12 cellular contexts compared by ENCODE assay signal in genomic region chr1:205593532-205593931, GRCh38. TPM values are rescaled to one million over a fixed set of nuclear protein-coding genes. Genes with fewer than 3 reads are reported as not detected.
DNase-seq lines count a peak whose midpoint lies in the region; ATAC-seq, FAIRE-seq and TF ChIP-seq lines count a peak whose summit lies in the region.
"Had no signal": no experiment of that assay in that cellular context is flagged by ENCODE, and none has a peak within 500 bp of the region (broad histone marks: within the 10 kb centered on the region; RNA-seq: fewer than 3 reads in every experiment).

No MANE protein-coding gene starts in this region.

- H3K9me3 Mint-ChIP-seq in CD4-positive, alpha-beta memory T cell: peaks cover 0 to 2% (median 0%) of the 10 kb centered on the region in 8 donors
- H3K9me3 Mint-ChIP-seq: neural crest cell had no signal

- H3K79me2 ChIP-seq in Loucy (ENCODE audit: insufficient read depth, low read length): no peaks in the 10 kb centered on the region

- DNase-seq in CD4-positive, alpha-beta memory T cell: peak in 4 of 5 donors; percentile 34 to 43 (median 40)
- DNase-seq in GM18507 (ENCODE audit: extremely low spot score, insufficient read length, low read depth) (no peak), A172 (ENCODE audit: low spot score) (no peak)
- DNase-seq in effector memory CD4-positive, alpha-beta T cell: no peak
- no peak for DNase-seq in stimulated activated naive CD4-positive, alpha-beta T cell treated with Interleukin-2 at 50 U/mL for 16 hours (lab: John Stamatoyannopoulos, UW)
- DNase-seq: kidney, T1000 had no signal

- no peak for ATAC-seq in HG02571 (IDR thresholded peaks at IDR 0.05; ENCODE audit: unreplicated experiment)
- ATAC-seq in esophagus mucosa: no peak
- ATAC-seq: Panc1 had no signal

- peak overlapping the region; percentile 8 for H3K9ac ChIP-seq in Loucy (ENCODE audit: low read depth, low read length, poor library complexity, severe bottlenecking)

- peaks cover 17 to 34% (median 25%) of the 10 kb centered on the region in 4 donors for H3K4me1 Mint-ChIP-seq in CD4-positive, alpha-beta memory T cell

- H2AFZ ChIP-seq in Loucy (ENCODE audit: low read length): no peak overlapping the region

- no peaks in the 10 kb centered on the region for H3K9me3 ChIP-seq in CD4-positive, alpha-beta memory T cell (ENCODE audit: control insufficient read depth in 1 of 2, low read length in 2 of 2)
- no peaks in the 10 kb centered on the region for H3K9me3 ChIP-seq in Loucy (ENCODE audit: insufficient read depth, low read depth, low read length)
- H3K9me3 ChIP-seq in effector memory CD4-positive, alpha-beta T cell (ENCODE audit: control insufficient read depth, low read length): no peaks in the 10 kb centered on the region

- H3K27me3 ChIP-seq in CD4-positive, alpha-beta memory T cell (ENCODE audit: insufficient read depth, low read length): no peaks in the 10 kb centered on the region
- no peaks in the 10 kb centered on the region for H3K27me3 ChIP-seq in Loucy (ENCODE audit: insufficient read depth, low read length, poor library complexity, severe bottlenecking)
- no peaks in the 10 kb centered on the region for H3K27me3 ChIP-seq in effector memory CD4-positive, alpha-beta T cell (replicated peaks; ENCODE audit: control insufficient read depth, insufficient read depth, low read length, poor library complexity, severe bottlenecking)

- no peak overlapping the region for H3K4me2 ChIP-seq in Loucy (ENCODE audit: low read depth, low read length, poor library complexity, severe bottlenecking)

- intact Hi-C loops in CD4-positive, alpha-beta memory T cell (cut with micrococcal nuclease): loop anchor here (2.0 kb wide), 1 partner anchor 513 kb away; no protein-coding TSS in a partner anchor

- no peaks in the 10 kb centered on the region for H4K20me1 ChIP-seq in Loucy (ENCODE audit: insufficient read depth, low read length, poor library complexity, severe bottlenecking)

- CTCF ChIA-PET in CD4-positive, alpha-beta memory T cell (lab: Charles Lee; ENCODE audit: partially characterized antibody): interaction anchor here (3.8 to 10.4 kb wide), 7 partner anchors 8 to 384 kb away, joined by 22 to 484 read pairs (median 27); partner anchors contain the start of gene ELK4

- no peaks in the 10 kb centered on the region for H3F3A ChIP-seq in Loucy (ENCODE audit: low read depth)

- H3K4me3 ChIP-seq in CD4-positive, alpha-beta memory T cell (ENCODE audit: low read length in 2 of 2): no peak overlapping the region
- H3K4me3 ChIP-seq in Loucy (ENCODE audit: low read length, poor library complexity, severe bottlenecking): no peak overlapping the region
- H3K4me3 ChIP-seq in effector memory CD4-positive, alpha-beta T cell (ENCODE audit: insufficient read depth, low read depth, low read length, poor library complexity, severe bottlenecking): no peak overlapping the region

- H3K4me1 ChIP-seq in CD4-positive, alpha-beta memory T cell (ENCODE audit: insufficient read depth, low read length): peaks cover 21% of the 10 kb centered on the region
- H3K4me1 ChIP-seq in Loucy (ENCODE audit: insufficient read depth, low read length, poor library complexity, severe bottlenecking): peaks cover 12% of the 10 kb centered on the region
- H3K4me1 ChIP-seq in effector memory CD4-positive, alpha-beta T cell (ENCODE audit: control insufficient read depth, insufficient read depth, low read length, poor library complexity, severe bottlenecking): peaks cover 4% of the 10 kb centered on the region

- H3K9me2 ChIP-seq in Loucy (replicated peaks; ENCODE audit: low read depth, low read length): no peaks in the 10 kb centered on the region

- peak overlapping the region; percentile 34 for H3K27ac ChIP-seq in CD4-positive, alpha-beta memory T cell (ENCODE audit: low read depth, low read length)
- peak overlapping the region; percentile 41 for H3K27ac ChIP-seq in effector memory CD4-positive, alpha-beta T cell (ENCODE audit: insufficient read depth, low read length, poor library complexity, severe bottlenecking)

- H3K27ac Mint-ChIP-seq in CD4-positive, alpha-beta memory T cell: peak overlapping the region; percentile 81 to 93 (median 90)

- peak overlapping the region; percentile 58 to 89 (median 66) for H3K4me3 Mint-ChIP-seq in CD4-positive, alpha-beta memory T cell
- H3K4me3 Mint-ChIP-seq: neural crest cell had no signal

- no peaks in the 10 kb centered on the region for H3K27me3 Mint-ChIP-seq in CD4-positive, alpha-beta memory T cell

- no peaks in the 10 kb centered on the region for H3K36me3 ChIP-seq in CD4-positive, alpha-beta memory T cell (ENCODE audit: insufficient read depth, low read length)
- peaks cover 6% of the 10 kb centered on the region; the same call in 1 of the 2 replicates for H3K36me3 ChIP-seq in Loucy (ENCODE audit: insufficient read depth, low read length)
- H3K36me3 ChIP-seq in effector memory CD4-positive, alpha-beta T cell (ENCODE audit: control insufficient read depth, insufficient read depth, low read length): no peaks in the 10 kb centered on the region

- POLR2A ChIA-PET in CD4-positive, alpha-beta memory T cell (lab: Charles Lee; ENCODE audit: partially characterized antibody): interaction anchor here (1.2 to 6.6 kb wide), 3 partner anchors 38 to 156 kb away, joined by 5 to 189 read pairs (median 47); partner anchors contain the start of genes ELK4 and NUCKS1

- peak; percentile 71 for FAIRE-seq in GM18507 (lab: Jason Lieb, UNC)
- FAIRE-seq: kidney had no signal

- H3K36me3 Mint-ChIP-seq in CD4-positive, alpha-beta memory T cell: peaks cover 10 to 14% of the 10 kb centered on the region in 2 donors

- TF ChIP-seq CTCF in Loucy (conservative IDR thresholded peaks at IDR 0.05; ENCODE audit: low read length): no peak

RNA-seq across cellular contexts. Expression of gene ELK4, which starts 38.3 kb away (rescaled TPM):
- total RNA-seq in CD4-positive, alpha-beta memory T cell: 100 to 1,000 TPM; 166 to 194 TPM
- polyA plus RNA-seq in CD4-positive, alpha-beta memory T cell: 1 to 10 TPM; 3.2 to 6.6 TPM
- 17.7 and 18.4 TPM in 2 replicates for total RNA-seq in A172 (2014; rRNA removed; shearing (Covaris generic))
- 28.8 TPM for total RNA-seq in esophagus mucosa

Comparison
In these comparisons a context has a peak if more than half of its experiments do, and no peak if none do; other contexts are left out.
1. DNase-seq: peak in CD4-positive, alpha-beta memory T cell (4 of 5); none in GM18507 (single experiment), effector memory CD4-positive, alpha-beta T cell (0 of 3), A172 (single experiment) and stimulated activated naive CD4-positive, alpha-beta T cell treated with Interleukin-2 at 50 U/mL for 16 hours (single experiment).